In genomic region chr21:41777934-41778815, GRCh38 we compare ENCODE assay signal across 8 cellular contexts. TPM values are rescaled to one million over a fixed set of nuclear protein-coding genes. Genes with fewer than 3 reads are reported as not detected.
DNase-seq lines count a peak whose midpoint lies in the region; ATAC-seq and TF ChIP-seq lines count a peak whose summit lies in the region.

No MANE protein-coding gene starts in this region.

- no peaks in the 10 kb centered on the region for H3K9me3 Mint-ChIP-seq in mesothelial cell of epicardium

- no TSS peak for BruUV-seq in Panc1 (replicated peaks; lab: Mats Ljungman, UMichigan)

- H3K36me3 Mint-ChIP-seq in mesothelial cell of epicardium: no peaks in the 10 kb centered on the region

- CTCF ChIA-PET in Panc1 (lab: Charles Lee): interaction anchor here (0.5 to 2.9 kb wide), 7 partner anchors 15 to 494 kb away, joined by 3 to 42 read pairs (median 4); no protein-coding TSS in a partner anchor

- H3K36me3 ChIP-seq in Panc1 (ENCODE audit: control insufficient read depth, insufficient read depth, low read length): no peaks in the 10 kb centered on the region

- DNase-seq in DMS53 (lab: John Stamatoyannopoulos, UW): peak; percentile 93
- DNase-seq in HPDE6-E6E7 (ENCODE audit: extremely low spot score): peak; percentile 70
- DNase-seq in Panc1 (ENCODE audit: low read depth, low spot score): no peak
- DNase-seq in erythroblast (lab: John Stamatoyannopoulos, UW): peak; percentile 32 to 37
- DNase-seq in mesothelial cell of epicardium (ENCODE audit: low spot score in 2 of 2, unreplicated experiment in 2 of 2): peak; percentile 65 to 90
- DNase-seq in RPMI8226: no peak

- no peaks in the 10 kb centered on the region for H3K27me3 ChIP-seq in Panc1 (ENCODE audit: control insufficient read depth, insufficient read depth, low read length)

- ATAC-seq in Panc1 (peak; percentile 85), HG03439 (IDR thresholded peaks at IDR 0.05; ENCODE audit: unreplicated experiment) (no peak), HG03571 (IDR thresholded peaks at IDR 0.05; ENCODE audit: unreplicated experiment) (no peak)

- H3K4me3 Mint-ChIP-seq in mesothelial cell of epicardium: peak overlapping the region; percentile 47

- peaks cover 18% of the 10 kb centered on the region for H3K27me3 Mint-ChIP-seq in mesothelial cell of epicardium (ENCODE audit: low read depth)

- peak; percentile 91 for TF ChIP-seq CTCF in Panc1 (IDR thresholded peaks at IDR 0.05)
- peak; percentile 89 for TF ChIP-seq CTCF in mesothelial cell of epicardium (IDR thresholded peaks at IDR 0.05; ENCODE audit: unreplicated experiment)

- intact Hi-C loops in Panc1 (cut with micrococcal nuclease; ENCODE audit: unreplicated experiment): loop anchor here (1.0 kb wide), 1 partner anchor 166 kb away; no protein-coding TSS in a partner anchor

- peaks cover 41% of the 10 kb centered on the region for H3K4me1 Mint-ChIP-seq in mesothelial cell of epicardium

- in situ Hi-C loops in Panc1 (cut with HindIII; ENCODE audit: low pct_unique_long_range_greater_than_20kb, low sequenced_read_pairs): no loop called here

- TF ChIP-seq POLR2A in erythroblast (IDR thresholded peaks at IDR 0.05; ENCODE audit: low read length): no peak

- POLR2A ChIA-PET in Panc1 (lab: Charles Lee): interaction anchor here (0.7 to 1.7 kb wide), 3 partner anchors 13 to 179 kb away, joined by 3 to 30 read pairs (median 5); no protein-coding TSS in a partner anchor

- H3K4me1 ChIP-seq in Panc1 (ENCODE audit: control insufficient read depth, insufficient read depth, low read length): peaks cover 70% of the 10 kb centered on the region

- H3K27ac Mint-ChIP-seq in mesothelial cell of epicardium: peak overlapping the region; percentile 75

- H3K4me3 ChIP-seq in Panc1 (ENCODE audit: low read depth in 2 of 2, low read length in 2 of 2): no peak overlapping the region; a peak in 1 of 4 replicates

- no peaks in the 10 kb centered on the region for H3K9me3 ChIP-seq in Panc1 (ENCODE audit: control insufficient read depth, insufficient read depth, low read depth, low read length)

- peak overlapping the region; percentile 99 for H3K27ac ChIP-seq in Panc1 (ENCODE audit: low read length)

RNA-seq across cellular contexts. Expression of gene RIPK4, which starts 11.3 kb away (rescaled TPM):
- total RNA-seq in Panc1 (2021; ENCODE audit: unreplicated experiment) (67.4 TPM), mesothelial cell of epicardium (14.7 to 16.0 TPM (median 15.7 TPM) in 3 replicates)
- polyA plus RNA-seq in Panc1 (2012; ENCODE audit: insufficient read length): 76.4 TPM

Comparison
In these comparisons a context has a peak if more than half of its experiments do, and no peak if none do; other contexts are left out.
1. DNase-seq: peak in DMS53 (single experiment), HPDE6-E6E7 (single experiment), erythroblast (2 of 2) and mesothelial cell of epicardium (2 of 2); none in Panc1 (single experiment) and RPMI8226 (single experiment).